ENCODE assay signal across 29 cellular contexts in genomic region chr22:22048318-22048942, GRCh38.
"Had no signal": no experiment of that assay in that cellular context is flagged by ENCODE, and none has a peak within 500 bp of the region (broad histone marks: within the 10 kb centered on the region; RNA-seq: fewer than 3 reads in every experiment).

No MANE protein-coding gene starts in this region.

- H3K36me3 Mint-ChIP-seq: activated naive CD8-positive, alpha-beta T cell; naive thymus-derived CD8-positive, alpha-beta T cell had no signal

- H3K27ac Mint-ChIP-seq: activated CD4-positive, alpha-beta memory T cell treated with anti-CD3 and anti-CD28 coated beads, Interleukin-2, amount 10 ng/mL, durations not matched to agents 7 days and 5 days; activated CD4-positive, alpha-beta T cell treated with anti-CD3 and anti-CD28 coated beads, Interleukin-2, amount 10 ng/mL, durations not matched to agents 7 days and 5 days; activated naive CD8-positive, alpha-beta T cell; naive thymus-derived CD8-positive, alpha-beta T cell; T-helper 1 cell treated with Interleukin-12 subunit alpha and Interleukin-12 subunit beta and Interleukin-4 antibody, amounts not matched to agents 30 μg/mL and 1 μg/mL, for 36 hours had no signal

- H3K9me3 Mint-ChIP-seq: activated CD4-positive, alpha-beta memory T cell treated with anti-CD3 and anti-CD28 coated beads, Interleukin-2, amount 10 ng/mL, durations not matched to agents 7 days and 5 days; activated CD4-positive, alpha-beta T cell treated with anti-CD3 and anti-CD28 coated beads, Interleukin-2, amount 10 ng/mL, durations not matched to agents 7 days and 5 days; T-helper 1 cell treated with Interleukin-12 subunit alpha and Interleukin-12 subunit beta and Interleukin-4 antibody, amounts not matched to agents 30 μg/mL and 1 μg/mL, for 36 hours had no signal

- ATAC-seq: body of pancreas; heart left ventricle; left lung; lower lobe of right lung; naive thymus-derived CD8-positive, alpha-beta T cell; psoas muscle had no signal

- H3K4me3 Mint-ChIP-seq: activated CD4-positive, alpha-beta memory T cell treated with anti-CD3 and anti-CD28 coated beads, Interleukin-2, amount 10 ng/mL, durations not matched to agents 7 days and 5 days; activated CD4-positive, alpha-beta T cell treated with anti-CD3 and anti-CD28 coated beads, Interleukin-2, amount 10 ng/mL, durations not matched to agents 7 days and 5 days; activated naive CD8-positive, alpha-beta T cell; naive thymus-derived CD8-positive, alpha-beta T cell; neural crest cell; T-helper 1 cell treated with Interleukin-12 subunit alpha and Interleukin-12 subunit beta and Interleukin-4 antibody, amounts not matched to agents 30 μg/mL and 1 μg/mL, for 36 hours had no signal

- H3K36me3 ChIP-seq: colonic mucosa, heart left ventricle, left lung, lower lobe of right lung, sigmoid colon, transverse colon had no signal

- DNase-seq: activated CD4-positive, alpha-beta memory T cell treated with anti-CD3 and anti-CD28 coated beads, Interleukin-2, amount 10 ng/mL, durations not matched to agents 7 days and 5 days; activated CD4-positive, alpha-beta T cell treated with anti-CD3 and anti-CD28 coated beads for 1 hour; activated CD4-positive, alpha-beta T cell treated with anti-CD3 and anti-CD28 coated beads, Interleukin-2, amount 10 ng/mL, durations not matched to agents 7 days and 5 days; activated effector memory CD4-positive, alpha-beta T cell treated with Interleukin-2 at 50 U/mL for 16 hours; activated naive CD4-positive, alpha-beta T cell treated with Interleukin-2 at 50 U/mL for 16 hours; activated T-cell treated with anti-CD3 and anti-CD28 coated beads, Interleukin-2, amount 50 U/mL, for 48 hours; anterior cingulate cortex; body of pancreas; colonic mucosa; effector CD8-positive, alpha-beta T cell; heart left ventricle; hypothalamus; left lung; lower lobe of right lung; mesenchymal stem cell; naive thymus-derived CD8-positive, alpha-beta T cell; nucleus accumbens; psoas muscle; sigmoid colon; stimulated activated CD4-positive, alpha-beta T cell treated with anti-CD3 and anti-CD28 coated beads, Interleukin-2, amount 100 ng/mL, for 24 hours; stimulated activated naive CD4-positive, alpha-beta T cell treated with Interleukin-2 at 50 U/mL for 16 hours; T1000; testis; transverse colon had no signal

- H3K27ac ChIP-seq: body of pancreas, colonic mucosa, heart left ventricle, left lung, lower lobe of right lung, parathyroid adenoma, psoas muscle, sigmoid colon, testis, transverse colon had no signal

- H3K27me3 ChIP-seq: body of pancreas, colonic mucosa, sigmoid colon, testis had no signal

- H3K4me3 ChIP-seq: body of pancreas, colonic mucosa, heart left ventricle, left lung, lower lobe of right lung, psoas muscle, sigmoid colon, smooth muscle cell, testis, transverse colon had no signal

- H3K4me1 ChIP-seq: body of pancreas, colonic mucosa, heart left ventricle, left lung, lower lobe of right lung, parathyroid adenoma, psoas muscle, sigmoid colon, testis, transverse colon had no signal

- H3K9me3 ChIP-seq: body of pancreas, colonic mucosa, left lung, lower lobe of right lung, psoas muscle, sigmoid colon, testis, transverse colon had no signal

- H3K4me1 Mint-ChIP-seq: activated CD4-positive, alpha-beta memory T cell treated with anti-CD3 and anti-CD28 coated beads, Interleukin-2, amount 10 ng/mL, durations not matched to agents 7 days and 5 days; activated CD4-positive, alpha-beta T cell treated with anti-CD3 and anti-CD28 coated beads, Interleukin-2, amount 10 ng/mL, durations not matched to agents 7 days and 5 days; naive thymus-derived CD8-positive, alpha-beta T cell had no signal
